ENCODE assay signal across 22 cellular contexts in genomic region chr1:16186655-16187235, GRCh38. TPM values are rescaled to one million over a fixed set of nuclear protein-coding genes. Genes with fewer than 3 reads are reported as not detected.
DNase-seq lines count a peak whose midpoint lies in the region; ATAC-seq and TF ChIP-seq lines count a peak whose summit lies in the region.
"Had no signal": no experiment of that assay in that cellular context is flagged by ENCODE, and none has a peak within 500 bp of the region (broad histone marks: within the 10 kb centered on the region; RNA-seq: fewer than 3 reads in every experiment).

No MANE protein-coding gene starts in this region.

- WGBS in esophagus, 2 donors: 65 to 74% methylated on average over 9 of the region's 9 CpGs

- ATAC-seq in GM18909 (IDR thresholded peaks at IDR 0.05; ENCODE audit: poor library complexity, unreplicated experiment): no peak

- peak overlapping the region in 1 of 2 donors; percentile 2 for H3K9ac ChIP-seq in mucosa of rectum (ENCODE audit: low read depth in 1 of 2, low read length in 2 of 2)
- H3K9ac ChIP-seq: BLaER1 had no signal

- DNase-seq in RWPE1 (ENCODE audit: low spot score) (no peak), osteoblast (ENCODE audit: insufficient read length, low spot score, missing footprints) (no peak), putamen (ENCODE audit: low spot score) (no peak)
- DNase-seq in activated CD4-positive, alpha-beta T cell treated with anti-CD3 and anti-CD28 coated beads for 48 hours: no peak
- DNase-seq: CD4-positive, alpha-beta memory T cell; DMS153; KBM-7; MV-4-11; NCI-H1417; NCI-H187; NCI-H2107; NCI-H510A treated with DMSO at 0.1 percent for 48 hours; NCI-H774; RPMI8226; SJCRH30 had no signal

- no peak overlapping the region for H3K4me2 ChIP-seq in osteoblast (ENCODE audit: insufficient read depth, low read length)
- H3K4me2 ChIP-seq: BLaER1, GM23338 had no signal

- H2AFZ ChIP-seq in osteoblast (ENCODE audit: low read length): no peak overlapping the region
- H2AFZ ChIP-seq: GM23338 had no signal

- H3K79me2 ChIP-seq in osteoblast (ENCODE audit: insufficient read depth, low read length): no peaks in the 10 kb centered on the region

- H3K9me3 ChIP-seq in HEK293 (ENCODE audit: control insufficient read depth, insufficient read depth, low read depth, low read length) (no peaks in the 10 kb centered on the region), esophagus (ENCODE audit: control insufficient read depth in 2 of 2, insufficient read depth in 1 of 2, low read depth in 1 of 2, low read length in 1 of 2) (no peaks in the 10 kb centered on the region), mucosa of rectum (ENCODE audit: control insufficient read depth in 2 of 2, low read length in 2 of 2) (no peaks in the 10 kb centered on the region), osteoblast (ENCODE audit: low read depth, low read length) (no peaks in the 10 kb centered on the region)
- H3K9me3 ChIP-seq: BLaER1, SJCRH30 had no signal

- H3K27me3 ChIP-seq in esophagus (ENCODE audit: control insufficient read depth in 1 of 2, insufficient read depth in 2 of 2, low read length in 2 of 2) (no peaks in the 10 kb centered on the region), mucosa of rectum (ENCODE audit: control insufficient read depth in 2 of 2, insufficient read depth in 2 of 2, low read length in 2 of 2) (no peaks in the 10 kb centered on the region), osteoblast (ENCODE audit: insufficient read depth, low read length) (no peaks in the 10 kb centered on the region)
- H3K27me3 ChIP-seq: BLaER1, SJCRH30 had no signal

- H3K36me3 ChIP-seq in HEK293 (ENCODE audit: control insufficient read depth in 2 of 2, insufficient read depth in 1 of 2, low read length in 2 of 2) (no peaks in the 10 kb centered on the region), esophagus (ENCODE audit: control insufficient read depth in 2 of 2, insufficient read depth in 2 of 2, low read length in 1 of 2) (no peaks in the 10 kb centered on the region), mucosa of rectum (ENCODE audit: control insufficient read depth in 2 of 2, insufficient read depth in 2 of 2, low read length in 2 of 2) (no peaks in the 10 kb centered on the region), osteoblast (ENCODE audit: insufficient read depth, low read length) (no peaks in the 10 kb centered on the region)
- H3K36me3 ChIP-seq: BLaER1, SJCRH30 had no signal

- CTCF ChIA-PET in HEK293 (lab: Yijun Ruan, JAX): interaction anchor here (0.5 to 15.1 kb wide), 23 partner anchors 9 to 179 kb away, joined by 3 to 427 read pairs (median 3); partner anchors contain the start of genes EPHA2 and FAM131C
- CTCF ChIA-PET in RWPE1 (lab: Yijun Ruan, JAX): interaction anchor here (0.6 to 3.6 kb wide), 11 partner anchors 31 to 304 kb away, joined by 3 to 29 read pairs (median 3); partner anchors contain the start of gene EPHA2

- no peaks in the 10 kb centered on the region for H4K20me1 ChIP-seq in osteoblast (ENCODE audit: insufficient read depth, low read length)
- H4K20me1 ChIP-seq: BLaER1 had no signal

- POLR2A ChIA-PET in HEK293 (lab: Yijun Ruan, JAX) (interaction anchor here (1.1 kb wide), 1 partner anchor 41 kb away, joined by 3 read pairs; no protein-coding TSS in a partner anchor), RWPE1 (lab: Yijun Ruan, JAX; ENCODE audit: low non-redundant PET) (interaction anchor here (0.9 kb wide), 1 partner anchor 33 kb away, joined by 4 read pairs; no protein-coding TSS in a partner anchor)

- H3K27ac ChIP-seq in HEK293 (ENCODE audit: extremely low read depth, low read depth, low read length) (no peak overlapping the region), RWPE1 (peak overlapping the region; percentile 98), esophagus (ENCODE audit: low read depth in 2 of 2, low read length in 1 of 2) (peak overlapping the region; percentile 76 to 82), mucosa of rectum (ENCODE audit: low read depth in 2 of 2, low read length in 2 of 2) (peak overlapping the region; percentile 48 to 73), osteoblast (ENCODE audit: low read depth, low read length) (no peak overlapping the region)
- H3K27ac ChIP-seq: BLaER1, SJCRH30 had no signal

- H3K4me3 ChIP-seq in HEK293 (ENCODE audit: low read depth, low read length) (no peak overlapping the region), esophagus (ENCODE audit: low read depth in 1 of 2, low read length in 2 of 2) (no peak overlapping the region), mucosa of rectum (ENCODE audit: low read length in 2 of 2) (no peak overlapping the region), osteoblast (ENCODE audit: insufficient read depth, low read length) (no peak overlapping the region)
- H3K4me3 ChIP-seq: BLaER1, GM12878, GM23338, SJCRH30 had no signal

- TF ChIP-seq CTCF in HEK293 (tag by site-specific recombination; IDR thresholded peaks at IDR 0.05) (no peak), RWPE1 (conservative IDR thresholded peaks at IDR 0.05; ENCODE audit: low read depth) (no peak), osteoblast (IDR thresholded peaks at IDR 0.05; ENCODE audit: extremely low read depth, low read depth, low read length) (no peak)

- no peaks in the 10 kb centered on the region for H3K4me1 ChIP-seq in HEK293 (ENCODE audit: control insufficient read depth, insufficient read depth, low read length)
- H3K4me1 ChIP-seq in esophagus (ENCODE audit: control insufficient read depth in 2 of 2, insufficient read depth in 2 of 2, low read length in 1 of 2): peaks cover 8 to 32% of the 10 kb centered on the region in 2 donors
- H3K4me1 ChIP-seq in mucosa of rectum (ENCODE audit: control insufficient read depth in 2 of 2, insufficient read depth in 2 of 2, low read length in 2 of 2): peaks cover 25 to 43% of the 10 kb centered on the region in 2 donors
- H3K4me1 ChIP-seq in osteoblast (ENCODE audit: insufficient read depth, low read length): peaks cover 29% of the 10 kb centered on the region

TF ChIP-seq in HEK293, 187 proteins besides CTCF, POLR2A, EP300 and RAD21:
- TF ChIP-seq ZNF768 (tag by site-specific recombination; IDR thresholded peaks at IDR 0.05) (peak; percentile 53; the same call in 1 of the 2 replicates), ZNF585B (tag by site-specific recombination; IDR thresholded peaks at IDR 0.05) (no peak)

RNA-seq across cellular contexts. Expression of gene ARHGEF19, which starts 25.7 kb away (rescaled TPM):
- 10 to 100 TPM; 20.1 to 31.1 TPM for polyA plus RNA-seq in esophagus
- 5.9 and 6.5 TPM in 2 replicates for total RNA-seq in osteoblast

RNA-seq across cellular contexts. Expression of gene EPHA2, which starts 30.9 kb away (rescaled TPM):
- polyA plus RNA-seq in esophagus: 100 to 1,000 TPM; 111 to 133 TPM
- 13.3 and 21.0 TPM in 2 replicates for total RNA-seq in osteoblast
- total RNA-seq: CD4-positive, alpha-beta memory T cell had no signal
- polyA plus RNA-seq: CD4-positive, alpha-beta memory T cell had no signal

RNA-seq across cellular contexts. Expression of gene CPLANE2, which starts 50.2 kb away (rescaled TPM):
- 1 to 10 TPM; 3.2 to 4.1 TPM for polyA plus RNA-seq in esophagus
- 9.4 and 14.1 TPM in 2 replicates for total RNA-seq in osteoblast

Comparison
In these comparisons a context has a peak if more than half of its experiments do, and no peak if none do; other contexts are left out.
1. H3K27ac ChIP-seq: peak in RWPE1 (single experiment), esophagus (2 of 2) and mucosa of rectum (2 of 2); none in HEK293 (single experiment) and osteoblast (single experiment).